In genomic region chr22:41915035-41915782, GRCh38 we compare ENCODE assay signal across 8 cellular contexts.
DNase-seq lines count a peak whose midpoint lies in the region.

Gene SHISA8 (minus strand): TSS chr22:41915074. CDS start chr22:41914667, 407 bp downstream.

- peak within 1 kb of the TSS; percentile 42; the same call in 1 of the 2 replicates for H3K4me3 ChIP-seq in GM08714 (ENCODE audit: low read length)
- peak within 1 kb of the TSS; percentile 33 for H3K4me3 ChIP-seq in iPS-11a (ENCODE audit: low read depth, low read length)

- DNase-seq in NCI-H69 (lab: John Stamatoyannopoulos, UW) (peak; percentile 78), DMS79 (lab: John Stamatoyannopoulos, UW) (no peak), GDM1 (lab: John Stamatoyannopoulos, UW) (no peak), GF-D8 (lab: John Stamatoyannopoulos, UW) (no peak)
- peak; percentile 60 for DNase-seq in activated naive CD4-positive, alpha-beta T cell treated with Interleukin-2 at 50 U/mL for 16 hours
- DNase-seq in stimulated activated CD4-positive, alpha-beta T cell treated with anti-CD3 and anti-CD28 coated beads, Interleukin-15, amount 100 ng/mL, for 24 hours = peak; percentile 69

Comparison
In these comparisons a context has a peak if more than half of its experiments do, and no peak if none do; other contexts are left out.
1. DNase-seq: peak in NCI-H69 (single experiment), activated naive CD4-positive, alpha-beta T cell treated with Interleukin-2 at 50 U/mL for 16 hours (single experiment) and stimulated activated CD4-positive, alpha-beta T cell treated with anti-CD3 and anti-CD28 coated beads, Interleukin-15, amount 100 ng/mL, for 24 hours (single experiment); none in DMS79 (single experiment), GDM1 (single experiment) and GF-D8 (single experiment).